In the genomic region with DNA sequence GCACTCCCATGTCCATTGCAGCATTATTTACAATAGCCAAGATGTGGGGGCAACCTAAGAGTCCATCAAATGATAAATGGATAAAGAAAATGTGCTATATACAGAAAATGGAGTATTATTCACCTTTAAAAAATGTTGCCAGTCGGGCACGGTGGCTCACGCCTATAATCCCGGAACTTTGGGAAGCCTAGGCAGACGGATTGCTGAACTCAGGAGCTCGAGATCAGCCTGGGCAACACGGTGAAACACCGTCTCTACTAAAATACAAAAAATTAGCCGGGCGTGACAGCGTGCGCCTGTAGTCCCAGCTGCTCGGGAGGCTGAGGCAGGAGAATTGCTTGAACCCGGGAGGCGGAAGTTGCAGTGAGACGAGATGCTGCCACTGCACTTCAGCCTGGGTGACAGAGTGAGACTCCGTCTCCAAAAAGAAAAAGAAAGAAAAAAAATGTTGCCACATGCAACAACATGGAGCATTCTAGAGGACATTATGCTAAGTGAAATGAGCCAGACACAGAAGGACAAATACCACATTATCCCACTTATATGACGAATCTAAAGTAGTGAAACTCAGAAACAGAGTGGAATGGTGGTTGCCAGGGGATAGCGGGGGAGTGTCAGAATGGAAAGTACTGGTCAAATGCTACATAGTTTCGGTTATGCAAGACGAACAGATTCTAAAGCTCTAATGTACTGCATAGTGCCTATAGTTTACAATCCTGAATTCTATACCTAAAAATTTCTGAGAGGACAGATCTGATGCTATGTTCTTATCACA, we compare ENCODE assay signal across 22 cellular contexts.
"Had no signal": no experiment of that assay in that cellular context is flagged by ENCODE, and none has a peak within 500 bp of the region (broad histone marks: within the 10 kb centered on the region; RNA-seq: fewer than 3 reads in every experiment).

No MANE protein-coding gene starts in this region.

- H3K4me1 ChIP-seq: gastrocnemius medialis, prostate gland, right atrium auricular region, sigmoid colon, tibial nerve, upper lobe of right lung, uterus had no signal

- H3K4me1 Mint-ChIP-seq: naive thymus-derived CD4-positive, alpha-beta T cell; nephron had no signal

- H3K27ac ChIP-seq: dorsolateral prefrontal cortex, gastrocnemius medialis, prostate gland, right atrium auricular region, sigmoid colon, thoracic aorta, tibial nerve, upper lobe of right lung, uterus had no signal

- H3K4me3 Mint-ChIP-seq: mesothelial cell of epicardium; naive thymus-derived CD4-positive, alpha-beta T cell; nephron; stimulated activated memory B cell treated with anti-CD40 and anti-IgM and Interleukin-4, amounts not matched to agents 10 μg/mL and 1 μg/mL and 100 μg/mL, for 72 hours had no signal

- DNase-seq: dorsolateral prefrontal cortex; effector CD4-positive, alpha-beta T cell; foreskin fibroblast; gastrocnemius medialis; head of caudate nucleus; mesenchymal stem cell; naive thymus-derived CD4-positive, alpha-beta T cell; nucleus accumbens; sigmoid colon; stimulated activated CD4-positive, alpha-beta T cell treated with anti-CD3 and anti-CD28 coated beads, Interleukin-4, amount 100 ng/mL, for 4 hours; stimulated activated naive CD8-positive, alpha-beta T cell treated with anti-CD3 and anti-CD28 coated beads, Interleukin-15, Interleukin-2, amounts not matched to agents 100 U/mL and 50 U/mL, for 24 hours; substantia nigra; upper lobe of right lung; uterus had no signal

- H3K9me3 ChIP-seq: gastrocnemius medialis, prostate gland, sigmoid colon, thoracic aorta, upper lobe of right lung, uterus had no signal

- ATAC-seq: gastrocnemius medialis; naive thymus-derived CD4-positive, alpha-beta T cell; stimulated activated memory B cell treated with anti-CD40 and anti-IgM and Interleukin-4, amounts not matched to agents 10 μg/mL and 1 μg/mL and 100 μg/mL, for 72 hours; stimulated activated naive CD8-positive, alpha-beta T cell treated with anti-CD3 and anti-CD28 coated beads, Interleukin-15, Interleukin-2, amounts not matched to agents 100 U/mL and 50 U/mL, for 24 hours; upper lobe of right lung had no signal

- H3K27me3 ChIP-seq: dorsolateral prefrontal cortex, gastrocnemius medialis, right atrium auricular region, sigmoid colon, tibial nerve, upper lobe of right lung, uterus had no signal

- H3K36me3 Mint-ChIP-seq: naive thymus-derived CD4-positive, alpha-beta T cell; stimulated activated memory B cell treated with anti-CD40 and anti-IgM and Interleukin-4, amounts not matched to agents 10 μg/mL and 1 μg/mL and 100 μg/mL, for 72 hours had no signal

- H3K27me3 Mint-ChIP-seq: stimulated activated memory B cell treated with anti-CD40 and anti-IgM and Interleukin-4, amounts not matched to agents 10 μg/mL and 1 μg/mL and 100 μg/mL, for 72 hours had no signal

- H3K9me3 Mint-ChIP-seq: stimulated activated memory B cell treated with anti-CD40 and anti-IgM and Interleukin-4, amounts not matched to agents 10 μg/mL and 1 μg/mL and 100 μg/mL, for 72 hours had no signal

- H3K4me3 ChIP-seq: dorsolateral prefrontal cortex, gastrocnemius medialis, lung, prostate gland, right atrium auricular region, sigmoid colon, thoracic aorta, tibial nerve, upper lobe of right lung, uterus had no signal

- H3K36me3 ChIP-seq: gastrocnemius medialis, prostate gland, right atrium auricular region, sigmoid colon, thoracic aorta, tibial nerve, upper lobe of right lung, uterus had no signal

- H3K27ac Mint-ChIP-seq: naive thymus-derived CD4-positive, alpha-beta T cell; nephron; stimulated activated memory B cell treated with anti-CD40 and anti-IgM and Interleukin-4, amounts not matched to agents 10 μg/mL and 1 μg/mL and 100 μg/mL, for 72 hours had no signal
